9 cellular contexts compared by ENCODE assay signal in the genomic region with DNA sequence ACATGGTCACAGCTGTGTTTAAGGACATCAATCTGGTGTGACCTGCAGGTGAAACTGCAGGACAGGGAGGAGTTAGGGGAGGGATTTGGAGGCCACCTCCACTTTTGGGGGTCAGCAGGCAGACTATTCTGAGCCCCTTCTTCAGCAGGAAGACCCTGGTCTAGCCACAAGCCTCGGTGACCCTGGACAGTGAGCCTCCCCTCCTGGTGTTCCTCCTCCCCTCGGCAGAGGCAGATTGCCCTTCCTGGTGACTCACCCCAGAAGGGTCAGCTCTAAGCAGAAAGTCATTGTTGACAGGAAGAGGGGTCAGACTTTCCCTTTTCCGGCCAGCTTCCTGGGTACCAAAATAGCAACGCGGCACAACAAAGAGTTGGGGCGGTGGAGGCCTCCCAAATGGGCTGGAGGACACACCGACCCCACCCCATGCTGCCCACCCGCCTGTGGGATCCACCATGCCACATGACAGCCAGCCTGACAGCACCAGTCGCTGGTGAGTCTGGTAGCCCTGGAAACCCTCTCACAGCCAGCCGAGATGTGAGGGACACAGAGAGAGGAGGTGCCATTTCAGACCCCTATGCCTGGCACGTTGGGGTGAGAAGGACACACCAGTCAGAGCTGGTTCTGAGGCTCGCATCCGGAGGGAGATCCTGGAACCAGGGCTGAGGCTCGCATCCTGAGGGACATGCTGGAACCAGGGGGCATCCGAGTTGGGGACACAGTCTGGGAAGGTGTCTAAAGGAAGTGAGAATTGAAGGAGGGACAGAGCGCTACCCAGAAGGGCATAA. TPM values are rescaled to one million over a fixed set of nuclear protein-coding genes. Genes with fewer than 3 reads are reported as not detected.
DNase-seq lines count a peak whose midpoint lies in the region; ATAC-seq and TF ChIP-seq lines count a peak whose summit lies in the region.
"Had no signal": no experiment of that assay in that cellular context is flagged by ENCODE, and none has a peak within 500 bp of the region (broad histone marks: within the 10 kb centered on the region; RNA-seq: fewer than 3 reads in every experiment).

No MANE protein-coding gene starts in this region.

- no peak overlapping the region for H3K4me3 ChIP-seq in fibroblast of villous mesenchyme (ENCODE audit: low read depth, low read length)

- ATAC-seq in GM21423 (IDR thresholded peaks at IDR 0.05; ENCODE audit: unreplicated experiment) (no peak), HG03097 (IDR thresholded peaks at IDR 0.05; ENCODE audit: low FRiP score, unreplicated experiment) (no peak)
- ATAC-seq: T-cell had no signal

- no peak for TF ChIP-seq CTCF in fibroblast of villous mesenchyme (IDR thresholded peaks at IDR 0.05; ENCODE audit: insufficient read depth, low read depth, low read length)

- DNase-seq in H4 (ENCODE audit: low spot score) (peak; percentile 37), SKM-1 treated with dmso at 0.1 percent for 144 hours (lab: John Stamatoyannopoulos, UW; ENCODE audit: unreplicated experiment) (peak; percentile 48), fibroblast of villous mesenchyme (ENCODE audit: low read depth) (peak; percentile 59), renal cortical epithelial cell (ENCODE audit: low read depth) (peak; percentile 76), NCI-H526 treated with DMSO at 0.1 percent for 48 hours (lab: John Stamatoyannopoulos, UW) (no peak)
- no peak for DNase-seq in activated CD8-positive, alpha-beta memory T cell treated with anti-CD3 and anti-CD28 coated beads, Interleukin-2, amount 50 U/mL, for 4 hours

RNA-seq across cellular contexts. Expression of a gene that starts 14.7 kb away (rescaled TPM):
- total RNA-seq in H4 (2014; rRNA removed; shearing (Covaris generic)): 15.8 and 18.9 TPM in 2 replicates
- total RNA-seq in fibroblast of villous mesenchyme (24.5 and 64.8 TPM in 2 replicates), renal cortical epithelial cell (39.2 and 51.3 TPM in 2 replicates)

Comparison
In these comparisons a context has a peak if more than half of its experiments do, and no peak if none do; other contexts are left out.
1. DNase-seq: peak in H4 (single experiment), SKM-1 treated with dmso at 0.1 percent for 144 hours (single experiment), fibroblast of villous mesenchyme (single experiment) and renal cortical epithelial cell (single experiment); none in activated CD8-positive, alpha-beta memory T cell treated with anti-CD3 and anti-CD28 coated beads, Interleukin-2, amount 50 U/mL, for 4 hours (single experiment) and NCI-H526 treated with DMSO at 0.1 percent for 48 hours (single experiment).